Comparison of ENCODE assay signal across 1 cellular context in genomic region chr4:165328708-165329107, GRCh38.
TF ChIP-seq lines count a peak whose summit lies in the region.

No MANE protein-coding gene starts in this region.

TF ChIP-seq in IMR-90, 13 proteins besides CTCF, POLR2A, EP300 and RAD21 (continued from another document):
- no peak for TF ChIP-seq ELK1 (IDR thresholded peaks at IDR 0.05; ENCODE audit: borderline replicate concordance, low read depth, low read length)
